1 cellular context compared by ENCODE assay signal in genomic region chr10:42961776-42962119, GRCh38.
TF ChIP-seq lines count a peak whose summit lies in the region.

No MANE protein-coding gene starts in this region.

TF ChIP-seq in GM23338, 12 proteins besides CTCF, POLR2A, EP300 and RAD21 (continued from another document):
- no peak for TF ChIP-seq ETS1 (IDR thresholded peaks at IDR 0.05)
TF ChIP-seq in GM23338: peak in this region for 0.
